8 cellular contexts compared by ENCODE assay signal in the genomic region with DNA sequence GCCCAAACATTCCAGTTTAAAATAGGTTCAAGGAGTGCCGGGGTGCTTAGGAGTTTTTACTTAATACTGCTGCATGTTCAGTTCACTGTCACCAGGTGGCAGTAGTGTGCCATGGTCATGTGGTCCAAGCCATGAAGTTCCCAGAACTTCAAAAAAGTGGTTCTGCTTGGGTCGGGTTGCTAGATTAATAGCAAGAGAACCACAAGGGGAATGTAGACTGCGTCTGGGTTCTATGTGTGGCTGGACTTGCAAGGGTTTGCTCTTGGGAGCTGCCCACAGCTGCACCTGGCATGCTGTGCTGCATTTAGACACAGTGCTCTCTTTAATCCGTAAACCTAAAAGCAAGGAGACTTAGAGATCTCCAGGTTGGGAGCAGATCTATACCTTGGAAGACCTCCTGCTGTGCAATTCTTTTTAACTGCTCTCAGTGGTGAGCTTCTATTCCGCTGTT. TPM values are rescaled to one million over a fixed set of nuclear protein-coding genes. Genes with fewer than 3 reads are reported as not detected.
DNase-seq lines count a peak whose midpoint lies in the region; ATAC-seq, FAIRE-seq and TF ChIP-seq lines count a peak whose summit lies in the region.

No MANE protein-coding gene starts in this region.

- no peaks in the 10 kb centered on the region for H3K79me2 ChIP-seq in mammary epithelial cell (ENCODE audit: insufficient read depth, low read length)

- H4K20me1 ChIP-seq in mammary epithelial cell (ENCODE audit: insufficient read depth, low read length), result no peaks in the 10 kb centered on the region

- DNase-seq in activated gamma-delta T cell treated with Interleukin-2 at 50 U/mL for 16 hours (peak; percentile 52), activated gamma-delta T cell (lab: John Stamatoyannopoulos, UW) (no peak), M059J (ENCODE audit: low read depth) (peak; percentile 61), T-helper 22 cell (ENCODE audit: low read depth) (peak; percentile 19), mammary epithelial cell (no peak), kidney (no peak)
- peak; percentile 72 for DNase-seq in stimulated activated CD4-positive, alpha-beta T cell treated with anti-CD3 and anti-CD28 coated beads, Interleukin-4, amount 100 ng/mL, for 24 hours

- H2AFZ ChIP-seq in mammary epithelial cell (ENCODE audit: low read depth, low read length), result no peak overlapping the region

- H3K4me3 ChIP-seq in mammary epithelial cell (replicated peaks in 1 of 3; ENCODE audit: insufficient read depth in 1 of 3, low read depth in 2 of 3, low read length in 3 of 3) (no peak overlapping the region), kidney (ENCODE audit: low read length in 2 of 2) (no peak overlapping the region)

- BruUV-seq in mammary epithelial cell (replicated peaks; lab: Mats Ljungman, UMichigan), result no TSS peak

- ATAC-seq in GM21381 (IDR thresholded peaks at IDR 0.05; ENCODE audit: unreplicated experiment), result no peak

- FAIRE-seq in kidney (lab: Jason Lieb, UNC), result peak; percentile 51

- WGBS in mammary epithelial cell (ENCODE audit: low coverage, missing lambda C conversion rate), result 51% methylated on average over 4 of the region's 5 CpGs

- H3K36me3 ChIP-seq in mammary epithelial cell (ENCODE audit: insufficient read depth, low read length) (no peaks in the 10 kb centered on the region), kidney (ENCODE audit: control insufficient read depth in 1 of 2, insufficient read depth in 2 of 2, low read length in 2 of 2) (no peaks in the 10 kb centered on the region)

- no peak overlapping the region for H3K4me2 ChIP-seq in mammary epithelial cell (ENCODE audit: insufficient read depth, low read depth, low read length)

- H3K27ac ChIP-seq in mammary epithelial cell (ENCODE audit: insufficient read depth, low read depth, low read length), result no peak overlapping the region
- H3K27ac ChIP-seq in kidney (ENCODE audit: low read depth in 2 of 2, low read length in 2 of 2), result no peak overlapping the region

- intact Hi-C loops in mammary epithelial cell (cut with micrococcal nuclease), result loop anchor here (1.0 to 10.0 kb wide), 4 partner anchors 85 to 459 kb away; no protein-coding TSS in a partner anchor
- intact Hi-C loops in kidney (cut with DNase I), result loop anchor here (5.0 kb wide), 1 partner anchor 296 kb away; no protein-coding TSS in a partner anchor

- peaks cover 4% of the 10 kb centered on the region for H3K27me3 ChIP-seq in mammary epithelial cell (ENCODE audit: insufficient read depth, low read length)

- no peak overlapping the region for H3K9ac ChIP-seq in mammary epithelial cell (ENCODE audit: insufficient read depth, low read length)
- H3K9ac ChIP-seq in kidney (ENCODE audit: low read length in 2 of 2), result no peak overlapping the region

- H3K9me3 ChIP-seq in mammary epithelial cell (replicated peaks; ENCODE audit: insufficient read depth, low read length), result no peaks in the 10 kb centered on the region
- no peaks in the 10 kb centered on the region for H3K9me3 ChIP-seq in kidney (ENCODE audit: control insufficient read depth in 1 of 2, low read length in 2 of 2)

- H3K4me1 ChIP-seq in mammary epithelial cell (ENCODE audit: insufficient read depth, low read length), result no peaks in the 10 kb centered on the region
- no peaks in the 10 kb centered on the region for H3K4me1 ChIP-seq in kidney (ENCODE audit: control insufficient read depth in 1 of 2, insufficient read depth in 1 of 2, low read depth in 1 of 2, low read length in 2 of 2)

- CTCF ChIA-PET in mammary epithelial cell (lab: Charles Lee; ENCODE audit: low non-redundant PET), result no interaction called here

- peak; percentile 87 to 88 for TF ChIP-seq CTCF in mammary epithelial cell (conservative IDR thresholded peaks at IDR 0.05 in 1 of 2, IDR thresholded peaks at IDR 0.05 in 1 of 2; ENCODE audit: extremely low read depth in 1 of 2, insufficient read depth in 1 of 2, low read depth in 1 of 2, low read length in 2 of 2)
- TF ChIP-seq CTCF in kidney (IDR thresholded peaks at IDR 0.05; ENCODE audit: borderline replicate concordance, extremely low read depth, insufficient read depth), result peak; percentile 86

- in situ Hi-C loops in mammary epithelial cell (cut with MboI; ENCODE audit: low sequenced_read_pairs in 2 of 2), result loop anchor here (5.0 to 25.0 kb wide), 4 partner anchors 181 to 291 kb away; no protein-coding TSS in a partner anchor

- dilution Hi-C loops in mammary epithelial cell (cut with HindIII; ENCODE audit: low sequenced_read_pairs), result loop anchor here (25.0 kb wide), 1 partner anchor 281 kb away; no protein-coding TSS in a partner anchor

RNA-seq across cellular contexts. Expression of gene SPON1, which starts 6.5 kb away (rescaled TPM):
- total RNA-seq in M059J (2014; rRNA removed; shearing (Covaris generic)), result 0.05 and 0.17 TPM in 2 replicates
- under 1 TPM in 1 of 2 donors, not detected in 1; 0.17 TPM for total RNA-seq in mammary epithelial cell
- not detected for polyA plus RNA-seq in mammary epithelial cell
- not detected for polyA minus RNA-seq in mammary epithelial cell
- 77.9 TPM for total RNA-seq in kidney
- 3.8 TPM for polyA plus RNA-seq in kidney (ENCODE audit: insufficient read depth, low read depth, low replicate concordance)

Comparison
In these comparisons a context has a peak if more than half of its experiments do, and no peak if none do; other contexts are left out.
1. DNase-seq: peak in activated gamma-delta T cell treated with Interleukin-2 at 50 U/mL for 16 hours (single experiment), M059J (single experiment), T-helper 22 cell (single experiment) and stimulated activated CD4-positive, alpha-beta T cell treated with anti-CD3 and anti-CD28 coated beads, Interleukin-4, amount 100 ng/mL, for 24 hours (single experiment); none in activated gamma-delta T cell (single experiment), mammary epithelial cell (single experiment) and kidney (single experiment).
2. RNA of gene SPON1, which starts 6.5 kb away (total RNA-seq): 77.9 TPM in kidney (single experiment); 0.17 TPM in mammary epithelial cell and 0.05 to 0.17 TPM in M059J; every median in the first group is over 10 times any median in the second.